ENCODE assay signal across 13 cellular contexts in genomic region chr22:42116848-42117424, GRCh38. TPM values are rescaled to one million over a fixed set of nuclear protein-coding genes. Genes with fewer than 3 reads are reported as not detected.
DNase-seq lines count a peak whose midpoint lies in the region; ATAC-seq, FAIRE-seq and TF ChIP-seq lines count a peak whose summit lies in the region.
"Had no signal": no experiment of that assay in that cellular context is flagged by ENCODE, and none has a peak within 500 bp of the region (broad histone marks: within the 10 kb centered on the region; RNA-seq: fewer than 3 reads in every experiment).

No MANE protein-coding gene starts in this region.

- peaks cover 18% of the 10 kb centered on the region for H3K36me3 Mint-ChIP-seq in natural killer cell treated with Interleukin-12 subunit alpha and Interleukin-12 subunit beta and Interleukin-15 and Interleukin-18, amount 100 ng/mL, for 72 hours
- H3K36me3 Mint-ChIP-seq in natural killer cell = no peaks in the 10 kb centered on the region
- H3K36me3 Mint-ChIP-seq in WTC11 = peaks cover 7% of the 10 kb centered on the region
- H3K36me3 Mint-ChIP-seq in CD4-positive, alpha-beta memory T cell = peaks cover 10% of the 10 kb centered on the region in 2 donors

- H3K9me3 ChIP-seq in prostate gland = no peaks in the 10 kb centered on the region
- H3K9me3 ChIP-seq in CD4-positive, alpha-beta memory T cell (ENCODE audit: control insufficient read depth in 1 of 2, low read length in 2 of 2) = peaks cover 0 to 18% of the 10 kb centered on the region in 2 donors

- no peaks in the 10 kb centered on the region for H3K4me1 ChIP-seq in prostate gland (replicated peaks)
- H3K4me1 ChIP-seq in CD4-positive, alpha-beta memory T cell (ENCODE audit: insufficient read depth, low read length) = peaks cover 30% of the 10 kb centered on the region

- H3K9me3 Mint-ChIP-seq in natural killer cell treated with Interleukin-12 subunit alpha and Interleukin-12 subunit beta and Interleukin-15 and Interleukin-18, amount 100 ng/mL, for 72 hours = peaks cover 12% of the 10 kb centered on the region
- H3K9me3 Mint-ChIP-seq in natural killer cell = peaks cover 0 to 3% of the 10 kb centered on the region in 2 donors
- peaks cover 13% of the 10 kb centered on the region for H3K9me3 Mint-ChIP-seq in WTC11
- H3K9me3 Mint-ChIP-seq in CD4-positive, alpha-beta memory T cell = peaks cover 0 to 34% (median 24%) of the 10 kb centered on the region in 8 donors

- DNase-seq in natural killer cell treated with Interleukin-12 subunit alpha and Interleukin-12 subunit beta and Interleukin-15 and Interleukin-18, amount 100 ng/mL, for 72 hours (ENCODE audit: low spot score) = peak; percentile 38
- no peak for DNase-seq in natural killer cell
- peak; percentile 62 for DNase-seq in WTC11 (ENCODE audit: low spot score)
- DNase-seq in kidney tubule cell (ENCODE audit: low spot score) = peak; percentile 13
- DNase-seq in urothelium cell line (ENCODE audit: low spot score) = no peak
- no peak for DNase-seq in NCI-H1092 treated with DMSO at 0.1 percent for 48 hours (lab: John Stamatoyannopoulos, UW)
- DNase-seq in prostate gland (ENCODE audit: low spot score) = no peak
- no peak for DNase-seq in CD4-positive, alpha-beta memory T cell
- DNase-seq: kidney; naive thymus-derived CD4-positive, alpha-beta T cell had no signal

- no peaks in the 10 kb centered on the region for H3K27me3 Mint-ChIP-seq in natural killer cell treated with Interleukin-12 subunit alpha and Interleukin-12 subunit beta and Interleukin-15 and Interleukin-18, amount 100 ng/mL, for 72 hours
- H3K27me3 Mint-ChIP-seq in natural killer cell (ENCODE audit: low read depth in 2 of 2) (no peaks in the 10 kb centered on the region), WTC11 (ENCODE audit: low read depth) (peaks cover 31% of the 10 kb centered on the region)
- H3K27me3 Mint-ChIP-seq in CD4-positive, alpha-beta memory T cell = no peaks in the 10 kb centered on the region
- H3K27me3 Mint-ChIP-seq: naive thymus-derived CD4-positive, alpha-beta T cell had no signal

- H3K27me3 ChIP-seq in prostate gland (replicated peaks; ENCODE audit: insufficient read depth) = no peaks in the 10 kb centered on the region
- no peaks in the 10 kb centered on the region for H3K27me3 ChIP-seq in CD4-positive, alpha-beta memory T cell (ENCODE audit: insufficient read depth, low read length)
- H3K27me3 ChIP-seq: BLaER1 treated with 17β-estradiol and CSF1 and Interleukin-3, amounts not matched to agents 10 nM and 100 nM had no signal

- ATAC-seq in natural killer cell treated with Interleukin-12 subunit alpha and Interleukin-12 subunit beta and Interleukin-15 and Interleukin-18, amount 100 ng/mL, for 72 hours = no peak
- ATAC-seq in natural killer cell (no peak), WTC11 (peak; percentile 72)
- ATAC-seq: naive thymus-derived CD4-positive, alpha-beta T cell had no signal

- no peak for TF ChIP-seq POLR2A in prostate gland (IDR thresholded peaks at IDR 0.05)

- no peak overlapping the region for H3K4me3 ChIP-seq in prostate gland
- no peak overlapping the region for H3K4me3 ChIP-seq in CD4-positive, alpha-beta memory T cell (ENCODE audit: low read length in 2 of 2)

- no peak overlapping the region for H3K4me3 Mint-ChIP-seq in natural killer cell treated with Interleukin-12 subunit alpha and Interleukin-12 subunit beta and Interleukin-15 and Interleukin-18, amount 100 ng/mL, for 72 hours
- no peak overlapping the region for H3K4me3 Mint-ChIP-seq in natural killer cell
- H3K4me3 Mint-ChIP-seq in WTC11 = no peak overlapping the region
- peak overlapping the region in 1 of 8 donors; percentile 15 for H3K4me3 Mint-ChIP-seq in CD4-positive, alpha-beta memory T cell
- H3K4me3 Mint-ChIP-seq: naive thymus-derived CD4-positive, alpha-beta T cell had no signal

- CTCF ChIA-PET in WTC11 (lab: Charles Lee) = interaction anchor here (0.5 to 2.5 kb wide), 45 partner anchors 14 to 420 kb away, joined by 3 to 54 read pairs (median 4); partner anchors contain the start of genes CENPM, NAGA, NDUFA6 and SEPTIN3
- CTCF ChIA-PET in CD4-positive, alpha-beta memory T cell (lab: Charles Lee; ENCODE audit: partially characterized antibody) = interaction anchor here (0.6 to 3.0 kb wide), 3 partner anchors 26 to 338 kb away, joined by 3 to 23 read pairs (median 7); partner anchors contain the start of gene NDUFA6

- peak; percentile 70 for FAIRE-seq in urothelium cell line (lab: Jason Lieb, UNC)
- FAIRE-seq: H54, kidney had no signal

- WGBS in prostate gland = 82% methylated on average over 4 of the region's 4 CpGs

- H3K36me3 ChIP-seq in prostate gland = no peaks in the 10 kb centered on the region
- no peaks in the 10 kb centered on the region for H3K36me3 ChIP-seq in CD4-positive, alpha-beta memory T cell (ENCODE audit: insufficient read depth, low read length)

- H3K27ac Mint-ChIP-seq in natural killer cell treated with Interleukin-12 subunit alpha and Interleukin-12 subunit beta and Interleukin-15 and Interleukin-18, amount 100 ng/mL, for 72 hours = no peak overlapping the region
- no peak overlapping the region for H3K27ac Mint-ChIP-seq in natural killer cell
- H3K27ac Mint-ChIP-seq in WTC11 = no peak overlapping the region
- peak overlapping the region in 3 of 7 donors; percentile 17 to 83 (median 29) for H3K27ac Mint-ChIP-seq in CD4-positive, alpha-beta memory T cell

- intact Hi-C loops in natural killer cell (cut with micrococcal nuclease) = no loop called here
- intact Hi-C loops in prostate gland (cut with DNase I) = no loop called here
- intact Hi-C loops in CD4-positive, alpha-beta memory T cell (cut with micrococcal nuclease) = no loop called here

- H3K4me1 Mint-ChIP-seq in natural killer cell treated with Interleukin-12 subunit alpha and Interleukin-12 subunit beta and Interleukin-15 and Interleukin-18, amount 100 ng/mL, for 72 hours (ENCODE audit: low read depth in 2 of 2) = peaks cover 20 to 28% of the 10 kb centered on the region in 2 donors
- H3K4me1 Mint-ChIP-seq in natural killer cell (peaks cover 24 to 34% of the 10 kb centered on the region in 2 donors), WTC11 (peaks cover 11% of the 10 kb centered on the region)
- H3K4me1 Mint-ChIP-seq in CD4-positive, alpha-beta memory T cell = peaks cover 21 to 42% (median 32%) of the 10 kb centered on the region in 4 donors

- POLR2A ChIA-PET in WTC11 (lab: Charles Lee) = interaction anchor here (0.6 kb wide), 1 partner anchor 126 kb away, joined by 4 read pairs; no protein-coding TSS in a partner anchor
- POLR2A ChIA-PET in CD4-positive, alpha-beta memory T cell (lab: Charles Lee; ENCODE audit: partially characterized antibody) = interaction anchor here (0.8 to 1.8 kb wide), 2 partner anchors 26 to 37 kb away, joined by 3 to 5 read pairs; partner anchors contain the start of gene SMDT1

- no peak overlapping the region for H3K27ac ChIP-seq in prostate gland
- H3K27ac ChIP-seq in CD4-positive, alpha-beta memory T cell (ENCODE audit: low read depth, low read length) = no peak overlapping the region
- H3K27ac ChIP-seq: BLaER1 treated with 17β-estradiol and CSF1 and Interleukin-3, amounts not matched to agents 10 nM and 100 nM had no signal

- TF ChIP-seq CTCF in natural killer cell (IDR thresholded peaks at IDR 0.05) (no peak), WTC11 (IDR thresholded peaks at IDR 0.05) (no peak), prostate gland (IDR thresholded peaks at IDR 0.05) (no peak)

TF ChIP-seq in WTC11, 78 proteins besides CTCF, POLR2A, EP300 and RAD21 (continues in another document):
- no peak for TF ChIP-seq SMAD4 (CRISPR knock-in tag; IDR thresholded peaks at IDR 0.05)
- TF ChIP-seq MLX (CRISPR knock-in tag; IDR thresholded peaks at IDR 0.05) = no peak
- TF ChIP-seq NFATC4 (CRISPR knock-in tag; IDR thresholded peaks at IDR 0.05) = no peak

RNA-seq across cellular contexts. Expression of gene CYP2D6, which starts 13.7 kb away (rescaled TPM):
- total RNA-seq in natural killer cell treated with Interleukin-12 subunit alpha and Interleukin-12 subunit beta and Interleukin-15 and Interleukin-18, amount 100 ng/mL, for 72 hours = 1 to 10 TPM; 1.7 to 6.1 TPM
- total RNA-seq in natural killer cell (1 to 10 TPM; 3.8 to 5.5 (median 3.9) TPM), WTC11 (2021) (1.4 to 1.7 TPM (median 1.6 TPM) in 3 replicates), prostate gland (1 to 10 TPM in 1 of 2 donors, under 1 TPM in 1; 0.73 to 5.2 TPM)
- total RNA-seq in CD4-positive, alpha-beta memory T cell = 10 to 100 TPM in 1 of 2 experiments, 1 to 10 TPM in 1; 8.8 to 10.7 TPM
- under 1 TPM in 1 of 2 donors, not detected in 1; 0.23 TPM for polyA plus RNA-seq in CD4-positive, alpha-beta memory T cell

RNA-seq across cellular contexts. Expression of gene NDUFA6, which starts 26.4 kb away (rescaled TPM):
- 10 to 100 TPM; 47.8 to 99.5 TPM for total RNA-seq in natural killer cell treated with Interleukin-12 subunit alpha and Interleukin-12 subunit beta and Interleukin-15 and Interleukin-18, amount 100 ng/mL, for 72 hours
- 10 to 100 TPM; 50.4 to 69.7 (median 63.8) TPM for total RNA-seq in natural killer cell
- total RNA-seq in WTC11 (2021) = 84.6 to 90.8 TPM (median 85.9 TPM) in 3 replicates
- total RNA-seq in prostate gland = 10 to 100 TPM; 52.9 to 53.1 TPM
- total RNA-seq in CD4-positive, alpha-beta memory T cell = 10 to 100 TPM; 42.1 to 44.4 TPM
- 100 to 1,000 TPM; 137 to 153 TPM for polyA plus RNA-seq in CD4-positive, alpha-beta memory T cell

RNA-seq across cellular contexts. Expression of gene SMDT1, which starts 37.4 kb away (rescaled TPM):
- 10 to 100 TPM; 41.6 to 77.5 TPM for total RNA-seq in natural killer cell treated with Interleukin-12 subunit alpha and Interleukin-12 subunit beta and Interleukin-15 and Interleukin-18, amount 100 ng/mL, for 72 hours
- total RNA-seq in natural killer cell (10 to 100 TPM; 37.7 to 51.0 (median 45.1) TPM), WTC11 (2021) (39.9 to 50.6 TPM (median 49.6 TPM) in 3 replicates), prostate gland (10 to 100 TPM; 19.1 to 35.8 TPM)
- total RNA-seq in CD4-positive, alpha-beta memory T cell = 100 to 1,000 TPM; 101 to 105 TPM
- 100 to 1,000 TPM; 172 to 279 TPM for polyA plus RNA-seq in CD4-positive, alpha-beta memory T cell

RNA-seq across cellular contexts. Expression of gene PHETA2, which starts 42.9 kb away (rescaled TPM):
- total RNA-seq in natural killer cell treated with Interleukin-12 subunit alpha and Interleukin-12 subunit beta and Interleukin-15 and Interleukin-18, amount 100 ng/mL, for 72 hours = 1 to 10 TPM; 1.5 TPM
- total RNA-seq in natural killer cell (1 to 10 TPM; 1.2 to 2.3 (median 1.8) TPM), WTC11 (2021) (5.7 to 7.1 TPM (median 6.3 TPM) in 3 replicates), prostate gland (10 to 100 TPM in 1 of 2 donors, 1 to 10 TPM in 1; 8.5 to 11.2 TPM)
- 1 to 10 TPM; 1.7 to 1.9 TPM for total RNA-seq in CD4-positive, alpha-beta memory T cell
- polyA plus RNA-seq in CD4-positive, alpha-beta memory T cell = 1 to 10 TPM in 1 of 2 donors, under 1 TPM in 1; 0.69 to 1.6 TPM
- total RNA-seq: G401 had no signal

RNA-seq across cellular contexts. Expression of gene NAGA, which starts 46.3 kb away (rescaled TPM):
- total RNA-seq in natural killer cell treated with Interleukin-12 subunit alpha and Interleukin-12 subunit beta and Interleukin-15 and Interleukin-18, amount 100 ng/mL, for 72 hours = 10 to 100 TPM; 22.6 to 24.2 TPM
- total RNA-seq in natural killer cell (10 to 100 TPM; 12.8 to 15.7 (median 14.2) TPM), WTC11 (2021) (19.4 to 22.8 TPM (median 22.3 TPM) in 3 replicates), prostate gland (10 to 100 TPM; 41.5 to 47.1 TPM)
- total RNA-seq in CD4-positive, alpha-beta memory T cell = 10 to 100 TPM; 13.9 to 14.5 TPM
- 10 to 100 TPM; 18.0 to 25.4 TPM for polyA plus RNA-seq in CD4-positive, alpha-beta memory T cell

Comparison
In these comparisons a context has a peak if more than half of its experiments do, and no peak if none do; other contexts are left out.
1. DNase-seq: peak in natural killer cell treated with Interleukin-12 subunit alpha and Interleukin-12 subunit beta and Interleukin-15 and Interleukin-18, amount 100 ng/mL, for 72 hours (single experiment), WTC11 (single experiment) and kidney tubule cell (single experiment); none in natural killer cell (single experiment), urothelium cell line (single experiment), NCI-H1092 treated with DMSO at 0.1 percent for 48 hours (single experiment), prostate gland (single experiment) and CD4-positive, alpha-beta memory T cell (0 of 5).